In genomic region chr5:181271081-181271480, GRCh38 we compare ENCODE assay signal across 22 cellular contexts.
"Had no signal": no experiment of that assay in that cellular context is flagged by ENCODE, and none has a peak within 500 bp of the region (broad histone marks: within the 10 kb centered on the region; RNA-seq: fewer than 3 reads in every experiment).

No MANE protein-coding gene starts in this region.

- H3K27me3 ChIP-seq: esophagus squamous epithelium, gastrocnemius medialis, heart left ventricle, hepatocyte, left lung had no signal

- H3K4me3 Mint-ChIP-seq: dendritic cell treated with granulocyte-macrophage colony-stimulating factor and Interleukin-4, amounts not matched to agents 40 ng/mL and 50 ng/mL, for 4 days; effector memory CD8-positive, alpha-beta T cell; immature natural killer cell; mesothelial cell of epicardium; naive B cell; naive thymus-derived CD8-positive, alpha-beta T cell had no signal

- H3K36me3 Mint-ChIP-seq: mesothelial cell of epicardium; naive B cell; naive thymus-derived CD8-positive, alpha-beta T cell had no signal

- H3K27ac Mint-ChIP-seq: dendritic cell treated with granulocyte-macrophage colony-stimulating factor and Interleukin-4, amounts not matched to agents 40 ng/mL and 50 ng/mL, for 4 days; effector memory CD8-positive, alpha-beta T cell; immature natural killer cell; mesothelial cell of epicardium had no signal

- H3K9me3 ChIP-seq: esophagus squamous epithelium, gastrocnemius medialis, heart left ventricle, left lung, lower lobe of right lung had no signal

- H3K27me3 Mint-ChIP-seq: effector memory CD8-positive, alpha-beta T cell; naive B cell; naive thymus-derived CD8-positive, alpha-beta T cell had no signal

- DNase-seq: cortex of kidney; effector CD8-positive, alpha-beta T cell; effector memory CD8-positive, alpha-beta T cell; esophagus squamous epithelium; foreskin fibroblast; foreskin melanocyte; gastrocnemius medialis; heart left ventricle; hypothalamus; immature natural killer cell; islet precursor cell; left cardiac atrium; left lung; left ventricle myocardium superior; lower lobe of right lung; mesenchymal stem cell; mucosa of descending colon; naive B cell; naive thymus-derived CD8-positive, alpha-beta T cell had no signal

- H3K9me3 Mint-ChIP-seq: dendritic cell treated with granulocyte-macrophage colony-stimulating factor and Interleukin-4, amounts not matched to agents 40 ng/mL and 50 ng/mL, for 4 days; effector memory CD8-positive, alpha-beta T cell; immature natural killer cell; mesothelial cell of epicardium; naive B cell; naive thymus-derived CD8-positive, alpha-beta T cell had no signal

- H3K4me1 Mint-ChIP-seq: immature natural killer cell had no signal

- H3K27ac ChIP-seq: esophagus squamous epithelium, gastrocnemius medialis, heart left ventricle, hepatocyte, left lung, lower lobe of right lung had no signal

- H3K36me3 ChIP-seq: esophagus squamous epithelium, gastrocnemius medialis, left lung, lower lobe of right lung had no signal

- H3K4me1 ChIP-seq: esophagus squamous epithelium, gastrocnemius medialis, heart left ventricle, left lung, lower lobe of right lung had no signal

- ATAC-seq: effector memory CD8-positive, alpha-beta T cell; gastrocnemius medialis; heart left ventricle; left cardiac atrium; left lung; left ventricle myocardium superior; lower lobe of right lung; mucosa of descending colon; naive thymus-derived CD8-positive, alpha-beta T cell had no signal

- H3K4me3 ChIP-seq: esophagus squamous epithelium, gastrocnemius medialis, heart left ventricle, hepatocyte, left lung, lower lobe of right lung, mucosa of descending colon had no signal
